Comparison of ENCODE assay signal across 1 cellular context in the genomic region with DNA sequence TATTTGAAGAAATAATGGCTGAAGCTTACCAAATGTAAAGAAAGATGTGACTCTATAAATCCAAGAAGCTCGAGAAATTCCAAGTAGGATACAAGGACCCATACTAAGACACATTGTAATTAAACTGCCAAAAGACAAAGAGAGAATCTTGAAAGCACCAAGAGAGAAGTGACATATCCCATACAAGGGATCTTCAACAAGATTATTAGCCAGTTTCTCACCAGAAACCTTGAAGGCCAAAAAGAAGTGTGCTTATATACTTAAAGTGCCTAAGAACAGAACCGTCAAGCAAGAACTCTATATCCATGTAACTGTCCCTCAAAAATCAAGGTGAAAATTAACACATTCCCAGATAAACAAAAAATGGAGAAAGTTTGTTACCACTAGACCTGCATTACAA.
TF ChIP-seq lines count a peak whose summit lies in the region.

No MANE protein-coding gene starts in this region.

TF ChIP-seq in HEK293, 187 proteins besides CTCF, POLR2A, EP300 and RAD21 (continued from another document):
- TF ChIP-seq, protein P1, sequence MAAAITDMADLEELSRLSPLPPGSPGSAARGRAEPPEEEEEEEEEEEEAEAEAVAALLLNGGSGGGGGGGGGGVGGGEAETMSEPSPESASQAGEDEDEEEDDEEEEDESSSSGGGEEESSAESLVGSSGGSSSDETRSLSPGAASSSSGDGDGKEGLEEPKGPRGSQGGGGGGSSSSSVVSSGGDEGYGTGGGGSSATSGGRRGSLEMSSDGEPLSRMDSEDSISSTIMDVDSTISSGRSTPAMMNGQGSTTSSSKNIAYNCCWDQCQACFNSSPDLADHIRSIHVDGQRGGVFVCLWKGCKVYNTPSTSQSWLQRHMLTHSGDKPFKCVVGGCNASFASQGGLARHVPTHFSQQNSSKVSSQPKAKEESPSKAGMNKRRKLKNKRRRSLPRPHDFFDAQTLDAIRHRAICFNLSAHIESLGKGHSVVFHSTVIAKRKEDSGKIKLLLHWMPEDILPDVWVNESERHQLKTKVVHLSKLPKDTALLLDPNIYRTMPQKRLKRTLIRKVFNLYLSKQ (tag by site-specific recombination; IDR thresholded peaks at IDR 0.05; ENCODE audit: borderline replicate concordance), result no peak
